ENCODE assay signal across 8 cellular contexts in the genomic region with DNA sequence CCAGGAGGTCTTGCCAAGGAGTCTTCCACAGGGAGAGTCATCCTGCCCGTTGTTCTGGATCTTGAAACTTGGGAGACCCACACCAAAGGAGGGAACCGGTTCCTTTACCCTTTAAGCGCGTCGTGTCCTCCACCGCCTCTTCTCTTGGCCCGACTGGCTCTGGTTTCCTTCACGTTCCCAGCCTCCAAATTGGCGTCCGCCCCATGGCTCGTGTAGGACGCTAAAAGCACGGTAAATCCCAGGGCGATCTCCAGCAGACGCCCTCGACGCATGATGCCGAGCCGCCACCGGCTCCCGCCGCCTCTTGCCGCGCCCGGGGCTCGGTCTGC. TPM values are rescaled to one million over a fixed set of nuclear protein-coding genes. Genes with fewer than 3 reads are reported as not detected.
A peak's percentile ranks its signal among the peaks of the same experiment; 100 is the strongest.
DNase-seq lines count a peak whose midpoint lies in the region; ATAC-seq and TF ChIP-seq lines count a peak whose summit lies in the region.

No MANE protein-coding gene starts in this region.

- H3K4me1 ChIP-seq in RWPE2 (ENCODE audit: insufficient read depth, poor library complexity, severe bottlenecking): peaks cover 7% of the 10 kb centered on the region
- peaks cover 3% of the 10 kb centered on the region for H3K4me1 ChIP-seq in psoas muscle

- H3K4me3 ChIP-seq in RWPE2 (ENCODE audit: severe bottlenecking): peak overlapping the region; percentile 59
- H3K4me3 ChIP-seq in psoas muscle: peak overlapping the region; percentile 67

- H3K27ac Mint-ChIP-seq in activated naive CD4-positive, alpha-beta T cell treated with anti-CD3 and anti-CD28 coated beads, Interleukin-2, amount 10 ng/mL, durations not matched to agents 7 days and 5 days: no peak overlapping the region

- no peaks in the 10 kb centered on the region for H3K9me3 Mint-ChIP-seq in activated naive CD4-positive, alpha-beta T cell treated with anti-CD3 and anti-CD28 coated beads, Interleukin-2, amount 10 ng/mL, durations not matched to agents 7 days and 5 days

- intact Hi-C loops in psoas muscle (cut with DNase I): loop anchor here in 1 of 2 donors (5.0 to 10.0 kb wide), 2 partner anchors 127 to 290 kb away; no protein-coding TSS in a partner anchor

- H3K9me3 ChIP-seq in RWPE2 (ENCODE audit: severe bottlenecking) (no peaks in the 10 kb centered on the region), psoas muscle (no peaks in the 10 kb centered on the region)

- peaks cover 6% of the 10 kb centered on the region for H3K4me1 Mint-ChIP-seq in activated naive CD4-positive, alpha-beta T cell treated with anti-CD3 and anti-CD28 coated beads, Interleukin-2, amount 10 ng/mL, durations not matched to agents 7 days and 5 days

- H3K36me3 ChIP-seq in RWPE2 (ENCODE audit: low read depth) (peaks cover 6% of the 10 kb centered on the region; the same call in 1 of the 2 replicates), psoas muscle (ENCODE audit: insufficient read depth in 1 of 2, low read depth in 1 of 2) (no peaks in the 10 kb centered on the region)

- DNase-seq in activated naive CD4-positive, alpha-beta T cell treated with anti-CD3 and anti-CD28 coated beads, Interleukin-2, amount 10 ng/mL, durations not matched to agents 7 days and 5 days: no peak
- no peak for DNase-seq in activated naive CD4-positive, alpha-beta T cell treated with anti-CD3 and anti-CD28 coated beads, Interleukin-2, amount 50 U/mL, for 16 hours
- DNase-seq in RWPE2 (ENCODE audit: low spot score) (peak; percentile 72), globus pallidus (ENCODE audit: low spot score) (peak; percentile 36), psoas muscle (peak; percentile 55 to 78), NCI-H2029 treated with DMSO at 0.1 percent for 48 hours (lab: John Stamatoyannopoulos, UW) (no peak), epidermal melanocyte (ENCODE audit: insufficient read length, low spot score) (no peak)
- DNase-seq in activated naive CD4-positive, alpha-beta T cell (lab: John Stamatoyannopoulos, UW): no peak

- WGBS in psoas muscle, 3 donors: 1% methylated on average over 25 to 26 of the region's 26 CpGs

- H3K27me3 ChIP-seq in RWPE2 (ENCODE audit: insufficient read depth, poor library complexity, severe bottlenecking): no peaks in the 10 kb centered on the region
- H3K27me3 ChIP-seq in psoas muscle (ENCODE audit: insufficient read depth in 3 of 3, low read length in 2 of 3): peaks cover 0 to 43% (median 10%) of the 10 kb centered on the region in 3 donors

- peaks cover 59% of the 10 kb centered on the region for H3K27me3 Mint-ChIP-seq in activated naive CD4-positive, alpha-beta T cell treated with anti-CD3 and anti-CD28 coated beads, Interleukin-2, amount 10 ng/mL, durations not matched to agents 7 days and 5 days

- TF ChIP-seq CTCF in RWPE2 (IDR thresholded peaks at IDR 0.05; ENCODE audit: poor library complexity, severe bottlenecking) (no peak), psoas muscle (IDR thresholded peaks at IDR 0.05) (no peak)

- no peak; the same call in 2 of the 3 replicates for ATAC-seq in RWPE2 (ENCODE audit: low read depth)
- ATAC-seq in psoas muscle: peak in 2 of 4 donors; percentile 3 to 29

- CTCF ChIA-PET in activated naive CD4-positive, alpha-beta T cell treated with anti-CD3 and anti-CD28 coated beads, Interleukin-2, amount 10 ng/mL, durations not matched to agents 7 days and 5 days (lab: Charles Lee): no interaction called here

- no peaks in the 10 kb centered on the region for H3K36me3 Mint-ChIP-seq in activated naive CD4-positive, alpha-beta T cell treated with anti-CD3 and anti-CD28 coated beads, Interleukin-2, amount 10 ng/mL, durations not matched to agents 7 days and 5 days

- H3K4me3 Mint-ChIP-seq in activated naive CD4-positive, alpha-beta T cell treated with anti-CD3 and anti-CD28 coated beads, Interleukin-2, amount 10 ng/mL, durations not matched to agents 7 days and 5 days: peak overlapping the region; percentile 53

- peak overlapping the region; percentile 29 for H3K27ac ChIP-seq in RWPE2 (ENCODE audit: poor library complexity, severe bottlenecking)
- peak overlapping the region; percentile 65 for H3K27ac ChIP-seq in psoas muscle

RNA-seq across cellular contexts. Expression of gene FBN1, which starts 1.0 kb away (rescaled TPM):
- total RNA-seq in psoas muscle: 10 to 100 TPM; 16.4 to 40.6 (median 20.1) TPM
- 1 to 10 TPM; 7.7 to 8.0 (median 7.9) TPM for polyA plus RNA-seq in psoas muscle

Comparison
In these comparisons a context has a peak if more than half of its experiments do, and no peak if none do; other contexts are left out.
1. DNase-seq: peak in RWPE2 (single experiment), globus pallidus (single experiment) and psoas muscle (2 of 2); none in activated naive CD4-positive, alpha-beta T cell treated with anti-CD3 and anti-CD28 coated beads, Interleukin-2, amount 10 ng/mL, durations not matched to agents 7 days and 5 days (single experiment), activated naive CD4-positive, alpha-beta T cell treated with anti-CD3 and anti-CD28 coated beads, Interleukin-2, amount 50 U/mL, for 16 hours (single experiment), NCI-H2029 treated with DMSO at 0.1 percent for 48 hours (single experiment), activated naive CD4-positive, alpha-beta T cell (0 of 4) and epidermal melanocyte (single experiment).